23 cellular contexts compared by ENCODE assay signal in the genomic region with DNA sequence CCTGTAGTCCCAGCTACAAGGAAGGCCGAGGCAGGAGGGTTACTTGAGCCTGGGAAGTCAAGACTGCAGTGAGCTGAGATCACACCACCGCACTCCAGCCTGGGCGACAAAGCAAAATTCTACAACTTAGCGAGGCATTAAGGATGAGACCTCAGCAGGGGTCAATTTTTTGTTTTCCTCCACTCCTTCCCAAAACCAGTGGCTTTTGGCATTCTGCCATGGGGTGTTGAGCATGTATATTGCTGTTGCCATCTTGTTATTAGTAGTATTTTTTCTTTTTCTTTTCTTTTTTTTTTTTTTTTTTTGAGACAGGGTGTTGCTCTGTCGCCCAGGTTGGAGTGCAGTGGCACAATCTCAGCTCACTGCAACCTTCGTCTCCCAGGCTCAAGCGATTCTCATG. TPM values are rescaled to one million over a fixed set of nuclear protein-coding genes. Genes with fewer than 3 reads are reported as not detected.
"Had no signal": no experiment of that assay in that cellular context is flagged by ENCODE, and none has a peak within 500 bp of the region (broad histone marks: within the 10 kb centered on the region; RNA-seq: fewer than 3 reads in every experiment).

No MANE protein-coding gene starts in this region.

- H3K4me1 Mint-ChIP-seq: activated B cell treated with CpG ODN at 0.5 μM for 24 hours; activated CD8-positive, alpha-beta memory T cell treated with anti-CD3 and anti-CD28 coated beads, Interleukin-2, amount 10 ng/mL, durations not matched to agents 7 days and 5 days; activated naive CD4-positive, alpha-beta T cell treated with anti-CD3 and anti-CD28 coated beads, Interleukin-2, amount 10 ng/mL, durations not matched to agents 7 days and 5 days; activated naive CD8-positive, alpha-beta T cell treated with anti-CD3 and anti-CD28 coated beads, Interleukin-2, amount 10 ng/mL, durations not matched to agents 7 days and 5 days; immature natural killer cell; natural killer cell; neural progenitor cell had no signal

- H3K4me1 ChIP-seq: ascending aorta, neural progenitor cell, transverse colon had no signal

- H3K27me3 Mint-ChIP-seq: activated naive CD8-positive, alpha-beta T cell treated with anti-CD3 and anti-CD28 coated beads, Interleukin-2, amount 10 ng/mL, durations not matched to agents 7 days and 5 days had no signal

- H3K36me3 ChIP-seq: heart left ventricle, neural progenitor cell, transverse colon had no signal

- H3K4me3 ChIP-seq: ascending aorta, heart left ventricle, neural progenitor cell, testis, transverse colon had no signal

- H3K27ac ChIP-seq: ascending aorta, heart left ventricle, neural progenitor cell, testis, transverse colon had no signal

- H3K4me2 ChIP-seq: neural progenitor cell had no signal

- H3K9me3 ChIP-seq: ascending aorta, testis had no signal

- H3K9me3 Mint-ChIP-seq: activated B cell treated with CpG ODN at 0.5 μM for 24 hours; activated naive CD4-positive, alpha-beta T cell treated with anti-CD3 and anti-CD28 coated beads, Interleukin-2, amount 10 ng/mL, durations not matched to agents 7 days and 5 days; activated naive CD8-positive, alpha-beta T cell treated with anti-CD3 and anti-CD28 coated beads, Interleukin-2, amount 10 ng/mL, durations not matched to agents 7 days and 5 days; immature natural killer cell; natural killer cell; neural progenitor cell had no signal

- DNase-seq: activated B cell treated with CpG ODN at 0.5 μM for 24 hours; activated CD8-positive, alpha-beta memory T cell treated with anti-CD3 and anti-CD28 coated beads, Interleukin-2, amount 10 ng/mL, durations not matched to agents 7 days and 5 days; activated CD8-positive, alpha-beta T cell treated with anti-CD3 and anti-CD28 coated beads, Interleukin-2, amount 10 ng/mL, durations not matched to agents 7 days and 5 days; activated naive CD4-positive, alpha-beta T cell treated with anti-CD3 and anti-CD28 coated beads, Interleukin-2, amount 10 ng/mL, durations not matched to agents 7 days and 5 days; activated naive CD8-positive, alpha-beta T cell treated with anti-CD3 and anti-CD28 coated beads, Interleukin-2, amount 10 ng/mL, durations not matched to agents 7 days and 5 days; activated T-cell treated with anti-CD3 and anti-CD28 coated beads, Interleukin-2, amount 50 U/mL, for 48 hours; cortex of kidney; foreskin fibroblast; heart left ventricle; hypothalamus; immature natural killer cell; kidney; natural killer cell; right cardiac atrium; stimulated activated CD4-positive, alpha-beta T cell treated with anti-CD3 and anti-CD28 coated beads, Interleukin-4, amount 100 ng/mL, for 1 hour; stimulated activated naive CD8-positive, alpha-beta T cell treated with anti-CD3 and anti-CD28 coated beads, Interleukin-15, Interleukin-2, amounts not matched to agents 100 U/mL and 50 U/mL, for 24 hours; T-helper 2 cell; testis; transverse colon had no signal

- H3K27me3 ChIP-seq: ascending aorta, heart left ventricle, neural progenitor cell, testis, transverse colon had no signal

- ATAC-seq: activated CD8-positive, alpha-beta memory T cell treated with anti-CD3 and anti-CD28 coated beads, Interleukin-2, amount 10 ng/mL, durations not matched to agents 7 days and 5 days; activated CD8-positive, alpha-beta T cell treated with anti-CD3 and anti-CD28 coated beads, Interleukin-2, amount 10 ng/mL, durations not matched to agents 7 days and 5 days; esophagus mucosa; natural killer cell; right cardiac atrium; stimulated activated naive CD8-positive, alpha-beta T cell treated with anti-CD3 and anti-CD28 coated beads, Interleukin-15, Interleukin-2, amounts not matched to agents 100 U/mL and 50 U/mL, for 24 hours had no signal

- H3K4me3 Mint-ChIP-seq: activated B cell treated with CpG ODN at 0.5 μM for 24 hours; activated CD8-positive, alpha-beta memory T cell treated with anti-CD3 and anti-CD28 coated beads, Interleukin-2, amount 10 ng/mL, durations not matched to agents 7 days and 5 days; activated CD8-positive, alpha-beta T cell treated with anti-CD3 and anti-CD28 coated beads, Interleukin-2, amount 10 ng/mL, durations not matched to agents 7 days and 5 days; activated naive CD4-positive, alpha-beta T cell treated with anti-CD3 and anti-CD28 coated beads, Interleukin-2, amount 10 ng/mL, durations not matched to agents 7 days and 5 days; activated naive CD8-positive, alpha-beta T cell treated with anti-CD3 and anti-CD28 coated beads, Interleukin-2, amount 10 ng/mL, durations not matched to agents 7 days and 5 days; brain; immature natural killer cell; natural killer cell; neural progenitor cell had no signal

- H3K27ac Mint-ChIP-seq: activated B cell treated with CpG ODN at 0.5 μM for 24 hours; activated CD8-positive, alpha-beta memory T cell treated with anti-CD3 and anti-CD28 coated beads, Interleukin-2, amount 10 ng/mL, durations not matched to agents 7 days and 5 days; activated CD8-positive, alpha-beta T cell treated with anti-CD3 and anti-CD28 coated beads, Interleukin-2, amount 10 ng/mL, durations not matched to agents 7 days and 5 days; activated naive CD4-positive, alpha-beta T cell treated with anti-CD3 and anti-CD28 coated beads, Interleukin-2, amount 10 ng/mL, durations not matched to agents 7 days and 5 days; activated naive CD8-positive, alpha-beta T cell treated with anti-CD3 and anti-CD28 coated beads, Interleukin-2, amount 10 ng/mL, durations not matched to agents 7 days and 5 days; immature natural killer cell; natural killer cell; neural progenitor cell had no signal

- H3K36me3 Mint-ChIP-seq: activated CD8-positive, alpha-beta memory T cell treated with anti-CD3 and anti-CD28 coated beads, Interleukin-2, amount 10 ng/mL, durations not matched to agents 7 days and 5 days; activated naive CD4-positive, alpha-beta T cell treated with anti-CD3 and anti-CD28 coated beads, Interleukin-2, amount 10 ng/mL, durations not matched to agents 7 days and 5 days; activated naive CD8-positive, alpha-beta T cell treated with anti-CD3 and anti-CD28 coated beads, Interleukin-2, amount 10 ng/mL, durations not matched to agents 7 days and 5 days; brain; immature natural killer cell; natural killer cell; neural progenitor cell had no signal

- H3K9ac ChIP-seq: neural progenitor cell had no signal

RNA-seq across cellular contexts. Expression of a gene that starts 54.8 kb away (rescaled TPM):
- total RNA-seq: activated B cell treated with CpG ODN at 0.5 μM for 24 hours had no signal
